Comparison of ENCODE assay signal across 12 cellular contexts in genomic region chr6:157999100-158000051, GRCh38. TPM values are rescaled to one million over a fixed set of nuclear protein-coding genes. Genes with fewer than 3 reads are reported as not detected.
A peak's percentile ranks its signal among the peaks of the same experiment; 100 is the strongest.
DNase-seq lines count a peak whose midpoint lies in the region; ATAC-seq and TF ChIP-seq lines count a peak whose summit lies in the region.
"Had no signal": no experiment of that assay in that cellular context is flagged by ENCODE, and none has a peak within 500 bp of the region (broad histone marks: within the 10 kb centered on the region; RNA-seq: fewer than 3 reads in every experiment).

No MANE protein-coding gene starts in this region.

- H3K27ac Mint-ChIP-seq in activated naive CD4-positive, alpha-beta T cell treated with anti-CD3 and anti-CD28 coated beads, Interleukin-2, amount 50 U/mL, for 24 hours = peak overlapping the region; percentile 63
- H3K27ac Mint-ChIP-seq in brain (peak overlapping the region in 3 of 5 experiments; percentile 36 to 76 (median 57)), mesothelial cell of epicardium (peak overlapping the region; percentile 77)

- TF ChIP-seq CTCF in brain (conservative IDR thresholded peaks at IDR 0.05) (no peak), mesothelial cell of epicardium (IDR thresholded peaks at IDR 0.05; ENCODE audit: unreplicated experiment) (no peak), thoracic aorta (IDR thresholded peaks at IDR 0.05) (no peak)

- H3K36me3 Mint-ChIP-seq in activated naive CD4-positive, alpha-beta T cell treated with anti-CD3 and anti-CD28 coated beads, Interleukin-2, amount 50 U/mL, for 24 hours = peaks cover 11% of the 10 kb centered on the region
- H3K36me3 Mint-ChIP-seq in brain (no peaks in the 10 kb centered on the region), mesothelial cell of epicardium (peaks cover 13% of the 10 kb centered on the region)

- no peaks in the 10 kb centered on the region for H3K9me3 Mint-ChIP-seq in activated naive CD4-positive, alpha-beta T cell treated with anti-CD3 and anti-CD28 coated beads, Interleukin-2, amount 50 U/mL, for 24 hours
- peaks cover 0 to 4% (median 3%) of the 10 kb centered on the region in 5 experiments for H3K9me3 Mint-ChIP-seq in brain
- H3K9me3 Mint-ChIP-seq in mesothelial cell of epicardium = peaks cover 6% of the 10 kb centered on the region

- no peaks in the 10 kb centered on the region for H3K27me3 Mint-ChIP-seq in activated naive CD4-positive, alpha-beta T cell treated with anti-CD3 and anti-CD28 coated beads, Interleukin-2, amount 50 U/mL, for 24 hours
- no peaks in the 10 kb centered on the region for H3K27me3 Mint-ChIP-seq in brain
- no peaks in the 10 kb centered on the region for H3K27me3 Mint-ChIP-seq in mesothelial cell of epicardium (ENCODE audit: low read depth)

- peak overlapping the region; percentile 50 to 54 for H3K27ac ChIP-seq in thoracic aorta
- H3K27ac ChIP-seq: upper lobe of left lung had no signal

- no peaks in the 10 kb centered on the region for H3K27me3 ChIP-seq in thoracic aorta (replicated peaks; ENCODE audit: insufficient read depth)
- H3K27me3 ChIP-seq: upper lobe of left lung had no signal

- ATAC-seq in thoracic aorta (ENCODE audit: insufficient number of reproducible peaks, low FRiP score, low read depth) (no peak), GM19395 (IDR thresholded peaks at IDR 0.05; ENCODE audit: unreplicated experiment) (no peak)

- H3K36me3 ChIP-seq in thoracic aorta = no peaks in the 10 kb centered on the region
- H3K36me3 ChIP-seq: upper lobe of left lung had no signal

- DNase-seq in activated naive CD4-positive, alpha-beta T cell treated with anti-CD3 and anti-CD28 coated beads, Interleukin-2, amount 50 U/mL, for 16 hours = no peak
- DNase-seq in mesothelial cell of epicardium (ENCODE audit: low spot score in 2 of 2, unreplicated experiment in 2 of 2) (no peak), thoracic aorta (ENCODE audit: low spot score) (no peak), ecto neural progenitor cell (ENCODE audit: low spot score) (no peak), T-helper 2 cell (no peak)
- DNase-seq: Karpas-422, mesendoderm, NCI-H2227 treated with DMSO at 0.1 percent for 48 hours, upper lobe of left lung had no signal

- peaks cover 69% of the 10 kb centered on the region for H3K4me1 Mint-ChIP-seq in activated naive CD4-positive, alpha-beta T cell treated with anti-CD3 and anti-CD28 coated beads, Interleukin-2, amount 50 U/mL, for 24 hours
- H3K4me1 Mint-ChIP-seq in brain (peaks cover 68% of the 10 kb centered on the region), mesothelial cell of epicardium (peaks cover 76% of the 10 kb centered on the region)

- H3K9me3 ChIP-seq in thoracic aorta = no peaks in the 10 kb centered on the region
- H3K9me3 ChIP-seq: upper lobe of left lung had no signal

- no peak overlapping the region for H3K4me3 ChIP-seq in thoracic aorta
- H3K4me3 ChIP-seq: upper lobe of left lung had no signal

- peaks cover 26 to 55% of the 10 kb centered on the region in 2 donors for H3K4me1 ChIP-seq in thoracic aorta (ENCODE audit: control insufficient read depth in 1 of 2, low read depth in 2 of 2)

- H3K4me3 Mint-ChIP-seq in activated naive CD4-positive, alpha-beta T cell treated with anti-CD3 and anti-CD28 coated beads, Interleukin-2, amount 50 U/mL, for 24 hours = no peak overlapping the region
- H3K4me3 Mint-ChIP-seq in brain (no peak overlapping the region), mesothelial cell of epicardium (no peak overlapping the region)

RNA-seq across cellular contexts. Expression of gene SYNJ2, which starts 17.7 kb away (rescaled TPM):
- 17.9 TPM for polyA plus RNA-seq in brain (ENCODE audit: insufficient read depth, low read depth, low replicate concordance)
- total RNA-seq in mesothelial cell of epicardium (39.6 to 42.7 TPM (median 41.0 TPM) in 3 replicates), thoracic aorta (10 to 100 TPM; 30.6 to 48.5 TPM)
